15 cellular contexts compared by ENCODE assay signal in genomic region chr21:43467785-43468184, GRCh38. TPM values are rescaled to one million over a fixed set of nuclear protein-coding genes. Genes with fewer than 3 reads are reported as not detected.
DNase-seq lines count a peak whose midpoint lies in the region; ATAC-seq, FAIRE-seq and TF ChIP-seq lines count a peak whose summit lies in the region.
"Had no signal": no experiment of that assay in that cellular context is flagged by ENCODE, and none has a peak within 500 bp of the region (broad histone marks: within the 10 kb centered on the region; RNA-seq: fewer than 3 reads in every experiment).

No MANE protein-coding gene starts in this region.

- no peaks in the 10 kb centered on the region for H3K4me1 Mint-ChIP-seq in activated T-cell treated with anti-CD3 and anti-CD28 coated beads, Interleukin-2, amount 50 U/mL, for 24 hours (ENCODE audit: low read depth)
- H3K4me1 Mint-ChIP-seq in T-helper 17 cell: no peaks in the 10 kb centered on the region
- H3K4me1 Mint-ChIP-seq: GM23338 had no signal

- intact Hi-C loops in kidney (cut with DNase I): no loop called here

- no peak for TF ChIP-seq POLR2A in erythroblast (IDR thresholded peaks at IDR 0.05; ENCODE audit: low read length)

- no peaks in the 10 kb centered on the region for H3K9me3 Mint-ChIP-seq in activated T-cell treated with anti-CD3 and anti-CD28 coated beads, Interleukin-2, amount 50 U/mL, for 24 hours
- H3K9me3 Mint-ChIP-seq: GM23338, naive B cell had no signal

- no peak overlapping the region for H3K4me3 ChIP-seq in kidney (ENCODE audit: low read length in 2 of 2)
- H3K4me3 ChIP-seq: dorsolateral prefrontal cortex, GM23338, SJSA1 had no signal

- TF ChIP-seq CTCF in kidney (IDR thresholded peaks at IDR 0.05; ENCODE audit: borderline replicate concordance, extremely low read depth, insufficient read depth): no peak

- no peak overlapping the region for H3K9ac ChIP-seq in kidney (ENCODE audit: low read length in 2 of 2)

- H3K27ac ChIP-seq in kidney (ENCODE audit: low read depth in 2 of 2, low read length in 2 of 2): no peak overlapping the region
- H3K27ac ChIP-seq: dorsolateral prefrontal cortex, SJSA1 had no signal

- no peak overlapping the region for H3K4me3 Mint-ChIP-seq in activated T-cell treated with anti-CD3 and anti-CD28 coated beads, Interleukin-2, amount 50 U/mL, for 24 hours
- no peak overlapping the region for H3K4me3 Mint-ChIP-seq in T-helper 17 cell
- H3K4me3 Mint-ChIP-seq: GM23338, naive B cell had no signal

- H3K36me3 Mint-ChIP-seq in activated T-cell treated with anti-CD3 and anti-CD28 coated beads, Interleukin-2, amount 50 U/mL, for 24 hours (ENCODE audit: low read depth): no peaks in the 10 kb centered on the region
- no peaks in the 10 kb centered on the region for H3K36me3 Mint-ChIP-seq in T-helper 17 cell (ENCODE audit: low read depth)
- H3K36me3 Mint-ChIP-seq: naive B cell had no signal

- H3K27me3 Mint-ChIP-seq in activated T-cell treated with anti-CD3 and anti-CD28 coated beads, Interleukin-2, amount 50 U/mL, for 24 hours: no peaks in the 10 kb centered on the region
- H3K27me3 Mint-ChIP-seq in T-helper 17 cell: no peaks in the 10 kb centered on the region

- peak overlapping the region; percentile 69 for H3K27ac Mint-ChIP-seq in activated T-cell treated with anti-CD3 and anti-CD28 coated beads, Interleukin-2, amount 50 U/mL, for 24 hours
- H3K27ac Mint-ChIP-seq in T-helper 17 cell: peak overlapping the region; percentile 24
- H3K27ac Mint-ChIP-seq: GM23338 had no signal

- no peaks in the 10 kb centered on the region for H3K4me1 ChIP-seq in kidney (ENCODE audit: control insufficient read depth in 1 of 2, insufficient read depth in 1 of 2, low read depth in 1 of 2, low read length in 2 of 2)
- H3K4me1 ChIP-seq: SJSA1 had no signal

- no peaks in the 10 kb centered on the region for H3K36me3 ChIP-seq in kidney (ENCODE audit: control insufficient read depth in 1 of 2, insufficient read depth in 2 of 2, low read length in 2 of 2)
- H3K36me3 ChIP-seq: SJSA1 had no signal

- peak; percentile 19 for DNase-seq in activated T-cell treated with anti-CD3 and anti-CD28 coated beads, Interleukin-2, amount 50 U/mL, for 24 hours
- DNase-seq in activated T-cell treated with anti-CD3 and anti-CD28 coated beads for 4 hours: no peak
- DNase-seq in T-helper 17 cell: no peak
- DNase-seq in kidney: peak; percentile 2
- DNase-seq in stimulated activated CD8-positive, alpha-beta memory T cell treated with anti-CD3 and anti-CD28 coated beads, Interleukin-4, amount 100 ng/mL, for 48 hours: peak; percentile 21
- no peak for DNase-seq in NCI-H446 treated with DMSO at 0.1 percent for 48 hours (lab: John Stamatoyannopoulos, UW)
- DNase-seq in erythroblast (lab: John Stamatoyannopoulos, UW): no peak
- DNase-seq: hippocampal formation, naive B cell, retina had no signal

- H3K9me3 ChIP-seq in T-helper 17 cell (ENCODE audit: control insufficient read depth, low read length, poor library complexity, severe bottlenecking) (no peaks in the 10 kb centered on the region), kidney (ENCODE audit: control insufficient read depth in 1 of 2, low read length in 2 of 2) (no peaks in the 10 kb centered on the region)
- H3K9me3 ChIP-seq: SJSA1 had no signal

- ATAC-seq in T-helper 17 cell (no peak), GM19035 (IDR thresholded peaks at IDR 0.05; ENCODE audit: unreplicated experiment) (no peak)
- ATAC-seq: GM23338, left lobe of liver had no signal

- no peak for FAIRE-seq in kidney (lab: Jason Lieb, UNC)

RNA-seq across cellular contexts. Expression of gene SIK1, which starts 40.9 kb away (rescaled TPM):
- 100 to 1,000 TPM; 229 to 266 TPM for total RNA-seq in T-helper 17 cell
- 24.9 TPM for total RNA-seq in kidney
- 3.4 TPM for polyA plus RNA-seq in kidney (ENCODE audit: insufficient read depth, low read depth, low replicate concordance)

Comparison
In these comparisons a context has a peak if more than half of its experiments do, and no peak if none do; other contexts are left out.
1. DNase-seq: peak in activated T-cell treated with anti-CD3 and anti-CD28 coated beads, Interleukin-2, amount 50 U/mL, for 24 hours (single experiment), kidney (single experiment) and stimulated activated CD8-positive, alpha-beta memory T cell treated with anti-CD3 and anti-CD28 coated beads, Interleukin-4, amount 100 ng/mL, for 48 hours (single experiment); none in activated T-cell treated with anti-CD3 and anti-CD28 coated beads for 4 hours (single experiment), T-helper 17 cell (0 of 3), NCI-H446 treated with DMSO at 0.1 percent for 48 hours (single experiment) and erythroblast (0 of 2).